11 cellular contexts compared by ENCODE assay signal in genomic region chr19:10764340-10764894, GRCh38. TPM values are rescaled to one million over a fixed set of nuclear protein-coding genes. Genes with fewer than 3 reads are reported as not detected.
DNase-seq lines count a peak whose midpoint lies in the region; ATAC-seq and TF ChIP-seq lines count a peak whose summit lies in the region.
"Had no signal": no experiment of that assay in that cellular context is flagged by ENCODE, and none has a peak within 500 bp of the region (broad histone marks: within the 10 kb centered on the region; RNA-seq: fewer than 3 reads in every experiment).

No MANE protein-coding gene starts in this region.

- peaks cover 61% of the 10 kb centered on the region for H3K4me1 ChIP-seq in effector memory CD4-positive, alpha-beta T cell (ENCODE audit: control insufficient read depth, insufficient read depth, low read length, poor library complexity, severe bottlenecking)
- peaks cover 12% of the 10 kb centered on the region for H3K4me1 ChIP-seq in foreskin keratinocyte

- H3K9me3 Mint-ChIP-seq in CD14-positive monocyte (peaks cover 0 to 2% (median 0%) of the 10 kb centered on the region in 7 donors), glutamatergic neuron (ENCODE audit: unreplicated experiment) (peaks cover 2% of the 10 kb centered on the region)
- peaks cover 0 to 2% (median 0%) of the 10 kb centered on the region in 9 donors for H3K9me3 Mint-ChIP-seq in naive thymus-derived CD8-positive, alpha-beta T cell

- H3K27ac Mint-ChIP-seq in CD14-positive monocyte, result peak overlapping the region in 6 of 7 donors; percentile 4 to 74 (median 44)
- H3K27ac Mint-ChIP-seq in naive thymus-derived CD8-positive, alpha-beta T cell, result peak overlapping the region; percentile 67 to 94 (median 90)
- no peak overlapping the region for H3K27ac Mint-ChIP-seq in glutamatergic neuron (ENCODE audit: unreplicated experiment)

- intact Hi-C loops in CD14-positive monocyte (cut with micrococcal nuclease), result loop anchor here in 1 of 2 donors (5.0 kb wide), 1 partner anchor 47 kb away; the partner anchor contains the start of gene DNM2

- H3K9me3 ChIP-seq in effector memory CD4-positive, alpha-beta T cell (ENCODE audit: control insufficient read depth, low read length), result no peaks in the 10 kb centered on the region

- no peak overlapping the region for H3K4me3 ChIP-seq in effector memory CD4-positive, alpha-beta T cell (ENCODE audit: insufficient read depth, low read depth, low read length, poor library complexity, severe bottlenecking)

- no peak for TF ChIP-seq CTCF in CD14-positive monocyte (IDR thresholded peaks at IDR 0.05)
- TF ChIP-seq CTCF in glutamatergic neuron (IDR thresholded peaks at IDR 0.05; ENCODE audit: partially characterized antibody, unreplicated experiment), result no peak
- TF ChIP-seq CTCF in foreskin keratinocyte (conservative IDR thresholded peaks at IDR 0.05), result no peak

- DNase-seq in CD14-positive monocyte (ENCODE audit: low spot score) (no peak), HK-2 (ENCODE audit: unreplicated experiment) (peak; percentile 96), activated gamma-delta T cell (lab: John Stamatoyannopoulos, UW) (no peak), glutamatergic neuron (no peak), foreskin keratinocyte (no peak)
- no peak for DNase-seq in effector memory CD4-positive, alpha-beta T cell
- no peak for DNase-seq in naive thymus-derived CD8-positive, alpha-beta T cell
- DNase-seq: activated effector memory CD4-positive, alpha-beta T cell treated with anti-CD3 and anti-CD28 coated beads, Interleukin-2, amount 50 U/mL, for 16 hours; IMR-90; OCI-M1 had no signal

- peaks cover 58% of the 10 kb centered on the region for H3K4me1 Mint-ChIP-seq in CD14-positive monocyte
- peaks cover 25 to 75% (median 68%) of the 10 kb centered on the region in 4 donors for H3K4me1 Mint-ChIP-seq in naive thymus-derived CD8-positive, alpha-beta T cell
- H3K4me1 Mint-ChIP-seq in glutamatergic neuron (ENCODE audit: low read depth, unreplicated experiment), result peaks cover 13% of the 10 kb centered on the region

- ATAC-seq in naive thymus-derived CD8-positive, alpha-beta T cell, result no peak
- ATAC-seq in GM19467 (IDR thresholded peaks at IDR 0.05; ENCODE audit: unreplicated experiment) (no peak), foreskin keratinocyte (no peak)

- H3K27me3 Mint-ChIP-seq in CD14-positive monocyte (ENCODE audit: low read depth in 3 of 3), result peaks cover 0 to 3% (median 0%) of the 10 kb centered on the region in 3 donors
- no peaks in the 10 kb centered on the region for H3K27me3 Mint-ChIP-seq in naive thymus-derived CD8-positive, alpha-beta T cell
- H3K27me3 Mint-ChIP-seq in glutamatergic neuron (ENCODE audit: unreplicated experiment), result peaks cover 6% of the 10 kb centered on the region

- H3K27me3 ChIP-seq in effector memory CD4-positive, alpha-beta T cell (replicated peaks; ENCODE audit: control insufficient read depth, insufficient read depth, low read length, poor library complexity, severe bottlenecking), result no peaks in the 10 kb centered on the region
- H3K27me3 ChIP-seq in foreskin keratinocyte, result no peaks in the 10 kb centered on the region

- H3K36me3 Mint-ChIP-seq in CD14-positive monocyte (peaks cover 41 to 77% of the 10 kb centered on the region in 2 donors), glutamatergic neuron (ENCODE audit: unreplicated experiment) (peaks cover 3% of the 10 kb centered on the region)
- H3K36me3 Mint-ChIP-seq in naive thymus-derived CD8-positive, alpha-beta T cell, result peaks cover 0 to 21% (median 0%) of the 10 kb centered on the region in 3 donors

- H3K27ac ChIP-seq in effector memory CD4-positive, alpha-beta T cell (ENCODE audit: insufficient read depth, low read length, poor library complexity, severe bottlenecking), result peak overlapping the region; percentile 62
- H3K27ac ChIP-seq in foreskin keratinocyte, result no peak overlapping the region

- POLR2A ChIA-PET in naive thymus-derived CD8-positive, alpha-beta T cell (lab: Charles Lee), result no interaction called here

- H3K4me3 Mint-ChIP-seq in CD14-positive monocyte (no peak overlapping the region), glutamatergic neuron (ENCODE audit: unreplicated experiment) (no peak overlapping the region)
- peak overlapping the region in 4 of 10 donors; percentile 9 to 70 (median 56) for H3K4me3 Mint-ChIP-seq in naive thymus-derived CD8-positive, alpha-beta T cell

- H3K36me3 ChIP-seq in effector memory CD4-positive, alpha-beta T cell (ENCODE audit: control insufficient read depth, insufficient read depth, low read length), result peaks cover 17% of the 10 kb centered on the region

RNA-seq across cellular contexts. Expression of gene DNM2, which starts 46.5 kb away (rescaled TPM):
- polyA plus RNA-seq in CD14-positive monocyte (10 to 100 TPM; 53.0 to 69.5 TPM), foreskin keratinocyte (66.5 and 68.6 TPM in 2 replicates)
- total RNA-seq in naive thymus-derived CD8-positive, alpha-beta T cell, result 100 to 1,000 TPM; 267 to 270 TPM
- 10 to 100 TPM; 45.0 to 91.4 (median 60.9) TPM for polyA plus RNA-seq in naive thymus-derived CD8-positive, alpha-beta T cell
- total RNA-seq in glutamatergic neuron (ENCODE audit: unreplicated experiment) (227 TPM), foreskin keratinocyte (96.1 and 96.7 TPM in 2 replicates)
